ENCODE assay signal across 20 cellular contexts in genomic region chr11:8403310-8403709, GRCh38.
DNase-seq lines count a peak whose midpoint lies in the region; ATAC-seq, FAIRE-seq and TF ChIP-seq lines count a peak whose summit lies in the region.
"Had no signal": no experiment of that assay in that cellular context is flagged by ENCODE, and none has a peak within 500 bp of the region (broad histone marks: within the 10 kb centered on the region; RNA-seq: fewer than 3 reads in every experiment).

No MANE protein-coding gene starts in this region.

- no peak for TF ChIP-seq POLR2A in A549 (IDR thresholded peaks at IDR 0.05; ENCODE audit: low read length)
- TF ChIP-seq POLR2A in sigmoid colon (IDR thresholded peaks at IDR 0.05), result no peak
- TF ChIP-seq POLR2A in heart left ventricle (IDR thresholded peaks at IDR 0.05), result no peak

- H3K4me2 ChIP-seq in A549 (no peak overlapping the region), astrocyte (ENCODE audit: low read length) (no peak overlapping the region)

- H3K9me3 Mint-ChIP-seq in astrocyte (ENCODE audit: unreplicated experiment), result peaks cover 4% of the 10 kb centered on the region
- no peaks in the 10 kb centered on the region for H3K9me3 Mint-ChIP-seq in activated naive CD8-positive, alpha-beta T cell treated with anti-CD3 and anti-CD28 coated beads, Interleukin-2, amount 50 U/mL, for 24 hours

- H3K4me3 Mint-ChIP-seq in astrocyte (ENCODE audit: unreplicated experiment), result no peak overlapping the region
- H3K4me3 Mint-ChIP-seq in activated naive CD8-positive, alpha-beta T cell treated with anti-CD3 and anti-CD28 coated beads, Interleukin-2, amount 50 U/mL, for 24 hours, result no peak overlapping the region
- H3K4me3 Mint-ChIP-seq: CD8-positive, alpha-beta memory T cell; immature natural killer cell had no signal

- no peak overlapping the region for H3K9ac ChIP-seq in astrocyte (ENCODE audit: low read length)

- H3K4me1 ChIP-seq in A549, result no peaks in the 10 kb centered on the region
- H3K4me1 ChIP-seq in astrocyte (ENCODE audit: insufficient read depth, low read length), result no peaks in the 10 kb centered on the region
- H3K4me1 ChIP-seq in sigmoid colon, result no peaks in the 10 kb centered on the region
- H3K4me1 ChIP-seq in heart left ventricle, result no peaks in the 10 kb centered on the region
- H3K4me1 ChIP-seq: vagina had no signal

- H3K27me3 Mint-ChIP-seq in astrocyte (ENCODE audit: low read depth, unreplicated experiment), result no peaks in the 10 kb centered on the region
- no peaks in the 10 kb centered on the region for H3K27me3 Mint-ChIP-seq in activated naive CD8-positive, alpha-beta T cell treated with anti-CD3 and anti-CD28 coated beads, Interleukin-2, amount 50 U/mL, for 24 hours
- H3K27me3 Mint-ChIP-seq: CD8-positive, alpha-beta memory T cell had no signal

- H3K4me1 Mint-ChIP-seq in astrocyte (ENCODE audit: low read depth, unreplicated experiment), result no peaks in the 10 kb centered on the region
- H3K4me1 Mint-ChIP-seq in activated naive CD8-positive, alpha-beta T cell treated with anti-CD3 and anti-CD28 coated beads, Interleukin-2, amount 50 U/mL, for 24 hours, result no peaks in the 10 kb centered on the region
- H3K4me1 Mint-ChIP-seq: CD8-positive, alpha-beta memory T cell; immature natural killer cell had no signal

- no peak for FAIRE-seq in A549 (lab: Jason Lieb, UNC)
- FAIRE-seq in astrocyte (lab: Jason Lieb, UNC), result no peak
- FAIRE-seq: H1 had no signal

- H3K27me3 ChIP-seq in astrocyte (ENCODE audit: insufficient read depth, low read length) (no peaks in the 10 kb centered on the region), sigmoid colon (no peaks in the 10 kb centered on the region), heart left ventricle (no peaks in the 10 kb centered on the region)
- H3K27me3 ChIP-seq: neutrophil, vagina had no signal

- intact Hi-C loops in sigmoid colon (cut with DNase I), result no loop called here
- intact Hi-C loops in heart left ventricle (cut with DNase I), result no loop called here

- no peaks in the 10 kb centered on the region for H3K36me3 ChIP-seq in astrocyte (ENCODE audit: insufficient read depth, low read length)
- no peaks in the 10 kb centered on the region for H3K36me3 ChIP-seq in sigmoid colon
- no peaks in the 10 kb centered on the region for H3K36me3 ChIP-seq in heart left ventricle
- H3K36me3 ChIP-seq: neutrophil, vagina had no signal

- 13% methylated on average over 1 of the region's 1 CpG for WGBS in A549 (ENCODE audit: missing lambda C conversion rate)
- 51 to 52% methylated on average over 1 of the region's 1 CpG for WGBS in sigmoid colon, 2 donors
- WGBS in heart left ventricle, 4 donors, result 21 to 37% (median 28%) methylated on average over 1 of the region's 1 CpG

- TF ChIP-seq EP300 in A549 (IDR thresholded peaks at IDR 0.05) (no peak), sigmoid colon (IDR thresholded peaks at IDR 0.05) (no peak)

- TF ChIP-seq RAD21 in A549 (conservative IDR thresholded peaks at IDR 0.05 in 1 of 2, IDR thresholded peaks at IDR 0.05 in 1 of 2), result no peak

- no peaks in the 10 kb centered on the region for H3K9me3 ChIP-seq in A549
- no peaks in the 10 kb centered on the region for H3K9me3 ChIP-seq in astrocyte (ENCODE audit: insufficient read depth, low read depth, low read length)
- H3K9me3 ChIP-seq in sigmoid colon, result no peaks in the 10 kb centered on the region
- peaks cover 0 to 10% (median 0%) of the 10 kb centered on the region in 12 donors for H3K9me3 ChIP-seq in heart left ventricle
- H3K9me3 ChIP-seq: neutrophil, vagina had no signal

- no peak overlapping the region for H2AFZ ChIP-seq in astrocyte (ENCODE audit: low read depth, low read length)

- ATAC-seq in A549, result no peak
- no peak for ATAC-seq in HG03342 (IDR thresholded peaks at IDR 0.05; ENCODE audit: unreplicated experiment)
- no peak for ATAC-seq in activated naive CD8-positive, alpha-beta T cell treated with anti-CD3 and anti-CD28 coated beads, Interleukin-2, amount 50 U/mL, for 24 hours
- no peak for ATAC-seq in heart left ventricle
- ATAC-seq: activated naive CD4-positive, alpha-beta T cell treated with anti-CD3 and anti-CD28 coated beads, Interleukin-2, amount 50 U/mL, for 72 hours; Panc1 had no signal

- H3K79me2 ChIP-seq in astrocyte (ENCODE audit: insufficient read depth, low read length), result no peaks in the 10 kb centered on the region

- H3K27ac Mint-ChIP-seq in astrocyte (ENCODE audit: unreplicated experiment), result no peak overlapping the region
- no peak overlapping the region for H3K27ac Mint-ChIP-seq in activated naive CD8-positive, alpha-beta T cell treated with anti-CD3 and anti-CD28 coated beads, Interleukin-2, amount 50 U/mL, for 24 hours
- H3K27ac Mint-ChIP-seq: activated naive CD4-positive, alpha-beta T cell treated with anti-CD3 and anti-CD28 coated beads, Interleukin-2, amount 50 U/mL, for 72 hours; CD8-positive, alpha-beta memory T cell; immature natural killer cell had no signal

- CTCF ChIA-PET in A549 (lab: Yijun Ruan, JAX), result interaction anchor here (0.8 kb wide), 1 partner anchor 160 kb away, joined by 3 read pairs; no protein-coding TSS in a partner anchor

- no peaks in the 10 kb centered on the region for H4K20me1 ChIP-seq in astrocyte (ENCODE audit: insufficient read depth, low read length)

- H3K27ac ChIP-seq in A549 (no peak overlapping the region), astrocyte (ENCODE audit: low read depth, low read length) (no peak overlapping the region), sigmoid colon (no peak overlapping the region), heart left ventricle (no peak overlapping the region)
- H3K27ac ChIP-seq: neutrophil, vagina had no signal

- DNase-seq in A549 (ENCODE audit: low read depth in 1 of 2, low spot score in 1 of 2) (no peak), HT-29 (ENCODE audit: low spot score) (peak; percentile 6), astrocyte (ENCODE audit: low read depth) (peak; percentile 16), fibroblast of the aortic adventitia (ENCODE audit: low read depth) (peak; percentile 13), sigmoid colon (no peak), heart left ventricle (no peak)
- DNase-seq in activated naive CD8-positive, alpha-beta T cell treated with anti-CD3 and anti-CD28 coated beads, Interleukin-2, amount 50 U/mL, for 24 hours, result no peak
- DNase-seq: activated T-cell treated with anti-CD3 and anti-CD28 coated beads, Interleukin-2, amount 50 U/mL, for 1 hour; CD8-positive, alpha-beta memory T cell; cerebellar nuclear complex; glutamatergic neuron; immature natural killer cell; NCI-H526 treated with DMSO at 0.1 percent for 48 hours; retina had no signal

- POLR2A ChIA-PET in A549 (lab: Yijun Ruan, JAX), result no interaction called here

- TF ChIP-seq CTCF in A549 (IDR thresholded peaks at IDR 0.05) (no peak), astrocyte (IDR thresholded peaks at IDR 0.05; ENCODE audit: insufficient read depth, low read depth, low read length) (no peak), fibroblast of the aortic adventitia (IDR thresholded peaks at IDR 0.05; ENCODE audit: insufficient read depth, low read length) (no peak), sigmoid colon (IDR thresholded peaks at IDR 0.05) (no peak), heart left ventricle (IDR thresholded peaks at IDR 0.05) (no peak)

- peaks cover 2% of the 10 kb centered on the region for H3K36me3 Mint-ChIP-seq in astrocyte (ENCODE audit: low read depth, unreplicated experiment)
- no peaks in the 10 kb centered on the region for H3K36me3 Mint-ChIP-seq in activated naive CD8-positive, alpha-beta T cell treated with anti-CD3 and anti-CD28 coated beads, Interleukin-2, amount 50 U/mL, for 24 hours (ENCODE audit: low read depth)
- H3K36me3 Mint-ChIP-seq: activated naive CD4-positive, alpha-beta T cell treated with anti-CD3 and anti-CD28 coated beads, Interleukin-2, amount 50 U/mL, for 72 hours; CD8-positive, alpha-beta memory T cell; immature natural killer cell had no signal

- H3K4me3 ChIP-seq in A549 (no peak overlapping the region), astrocyte (ENCODE audit: insufficient read depth, low read depth, low read length) (no peak overlapping the region), fibroblast of the aortic adventitia (ENCODE audit: low read depth, low read length) (no peak overlapping the region), sigmoid colon (no peak overlapping the region), heart left ventricle (no peak overlapping the region)
- H3K4me3 ChIP-seq: vagina had no signal

TF ChIP-seq in A549, 52 proteins besides CTCF, POLR2A, EP300 and RAD21:
- no peak for TF ChIP-seq TP53 (CRISPR knock-in tag; IDR thresholded peaks at IDR 0.05)
- no peak for TF ChIP-seq NPAS2 (CRISPR knock-in tag; IDR thresholded peaks at IDR 0.05; ENCODE audit: borderline replicate concordance)
- peak; percentile 88 for TF ChIP-seq REST (IDR thresholded peaks at IDR 0.05)

Comparison
In these comparisons a context has a peak if more than half of its experiments do, and no peak if none do; other contexts are left out.
1. DNase-seq: peak in HT-29 (single experiment), astrocyte (single experiment) and fibroblast of the aortic adventitia (single experiment); none in A549 (0 of 2), activated naive CD8-positive, alpha-beta T cell treated with anti-CD3 and anti-CD28 coated beads, Interleukin-2, amount 50 U/mL, for 24 hours (single experiment), sigmoid colon (single experiment) and heart left ventricle (0 of 5).